18 cellular contexts compared by ENCODE assay signal in genomic region chr2:13758412-13758811, GRCh38.
DNase-seq lines count a peak whose midpoint lies in the region; ATAC-seq and TF ChIP-seq lines count a peak whose summit lies in the region.
"Had no signal": no experiment of that assay in that cellular context is flagged by ENCODE, and none has a peak within 500 bp of the region (broad histone marks: within the 10 kb centered on the region; RNA-seq: fewer than 3 reads in every experiment).

No MANE protein-coding gene starts in this region.

- no peaks in the 10 kb centered on the region for H3K36me3 ChIP-seq in neural cell (ENCODE audit: insufficient read depth, low read length)
- H3K36me3 ChIP-seq in upper lobe of right lung, result no peaks in the 10 kb centered on the region
- H3K36me3 ChIP-seq: MG63 had no signal

- ATAC-seq in HG03175 (IDR thresholded peaks at IDR 0.05; ENCODE audit: unreplicated experiment) (peak; percentile 82), upper lobe of right lung (no peak)
- ATAC-seq: GM23338, Panc1 had no signal

- H3K9me2 ChIP-seq in neural cell (ENCODE audit: insufficient read depth, low read length), result no peaks in the 10 kb centered on the region

- H3K4me1 ChIP-seq in upper lobe of right lung, result no peaks in the 10 kb centered on the region

- no peak for TF ChIP-seq RAD21 in neural cell (conservative IDR thresholded peaks at IDR 0.05)

- H4K20me1 ChIP-seq in neural cell (ENCODE audit: insufficient read depth), result no peaks in the 10 kb centered on the region

- H3K27me3 ChIP-seq in neural cell (ENCODE audit: insufficient read depth, low read depth, low read length) (no peaks in the 10 kb centered on the region), upper lobe of right lung (no peaks in the 10 kb centered on the region)
- H3K27me3 ChIP-seq: MG63 had no signal

- no peak overlapping the region for H2AFZ ChIP-seq in neural cell (ENCODE audit: low read depth, low read length)
- H2AFZ ChIP-seq: GM23338 had no signal

- no peaks in the 10 kb centered on the region for H3F3A ChIP-seq in neural cell (ENCODE audit: insufficient read depth, low read length, poor library complexity, severe bottlenecking)

- peak; percentile 38 for DNase-seq in NCI-H510A treated with DMSO at 0.1 percent for 48 hours (lab: John Stamatoyannopoulos, UW)
- no peak for DNase-seq in NCI-H510A (lab: John Stamatoyannopoulos, UW)
- DNase-seq in NOMO-1 (lab: John Stamatoyannopoulos, UW; ENCODE audit: unreplicated experiment in 2 of 2), result peak; percentile 61 to 80
- no peak for DNase-seq in activated CD4-positive, CD25-positive, alpha-beta regulatory T cell treated with anti-CD3 and anti-CD28 coated beads, Interleukin-2, amount 50 U/mL, for 72 hours
- DNase-seq in upper lobe of right lung, result no peak
- no peak for DNase-seq in DMS 273 treated with DMSO at 0.1 percent for 48 hours (lab: John Stamatoyannopoulos, UW)
- DNase-seq: 8988T; Calu3; CD4-positive, alpha-beta memory T cell; MG63; NCI-H1930; NK-92 treated with Interleukin-12 subunit alpha and Interleukin-12 subunit beta, amount 100 ng/mL, for 24 hours; SW 1271 had no signal

- H3K27ac ChIP-seq in neural cell (ENCODE audit: low read length) (no peak overlapping the region), upper lobe of right lung (no peak overlapping the region)
- H3K27ac ChIP-seq: KMS-11 had no signal

- no peak overlapping the region for H3K4me2 ChIP-seq in neural cell (ENCODE audit: low read length)
- H3K4me2 ChIP-seq: GM23338, KMS-11 had no signal

- H3K9me3 ChIP-seq in neural cell (ENCODE audit: low read length) (no peaks in the 10 kb centered on the region), upper lobe of right lung (no peaks in the 10 kb centered on the region)
- H3K9me3 ChIP-seq: MG63 had no signal

- no peaks in the 10 kb centered on the region for H3K79me2 ChIP-seq in neural cell (replicated peaks; ENCODE audit: insufficient read depth, low read length)

- H3K4me3 ChIP-seq in neural cell (ENCODE audit: low read length) (no peak overlapping the region), upper lobe of right lung (no peak overlapping the region)
- H3K4me3 ChIP-seq: GM23338, MG63 had no signal

- intact Hi-C loops in upper lobe of right lung (cut with DNase I), result no loop called here

- TF ChIP-seq EP300 in neural cell (conservative IDR thresholded peaks at IDR 0.05; ENCODE audit: poor library complexity, severe bottlenecking), result peak; percentile 57

- H3K9ac ChIP-seq in neural cell (ENCODE audit: low read length), result no peak overlapping the region
- H3K9ac ChIP-seq: KMS-11 had no signal

- TF ChIP-seq CTCF in neural cell (IDR thresholded peaks at IDR 0.05; ENCODE audit: poor library complexity, severe bottlenecking) (no peak), upper lobe of right lung (IDR thresholded peaks at IDR 0.05) (no peak)

TF ChIP-seq in neural cell, 6 proteins besides CTCF, POLR2A, EP300 and RAD21:
- TF ChIP-seq EZH2 (IDR thresholded peaks at IDR 0.05; ENCODE audit: borderline replicate concordance, insufficient read depth, low read length, poor library complexity, severe bottlenecking) (no peak), POLR2AphosphoS5 (IDR thresholded peaks at IDR 0.05) (peak; percentile 39), TAF1 (IDR thresholded peaks at IDR 0.05; ENCODE audit: low read depth) (no peak), SMC3 (conservative IDR thresholded peaks at IDR 0.05; ENCODE audit: poor library complexity) (no peak)

Comparison
In these comparisons a context has a peak if more than half of its experiments do, and no peak if none do; other contexts are left out.
1. DNase-seq: peak in NCI-H510A treated with DMSO at 0.1 percent for 48 hours (single experiment) and NOMO-1 (2 of 2); none in NCI-H510A (single experiment), activated CD4-positive, CD25-positive, alpha-beta regulatory T cell treated with anti-CD3 and anti-CD28 coated beads, Interleukin-2, amount 50 U/mL, for 72 hours (single experiment), upper lobe of right lung (single experiment) and DMS 273 treated with DMSO at 0.1 percent for 48 hours (single experiment).